Comparison of ENCODE assay signal across 2 cellular contexts in the genomic region with DNA sequence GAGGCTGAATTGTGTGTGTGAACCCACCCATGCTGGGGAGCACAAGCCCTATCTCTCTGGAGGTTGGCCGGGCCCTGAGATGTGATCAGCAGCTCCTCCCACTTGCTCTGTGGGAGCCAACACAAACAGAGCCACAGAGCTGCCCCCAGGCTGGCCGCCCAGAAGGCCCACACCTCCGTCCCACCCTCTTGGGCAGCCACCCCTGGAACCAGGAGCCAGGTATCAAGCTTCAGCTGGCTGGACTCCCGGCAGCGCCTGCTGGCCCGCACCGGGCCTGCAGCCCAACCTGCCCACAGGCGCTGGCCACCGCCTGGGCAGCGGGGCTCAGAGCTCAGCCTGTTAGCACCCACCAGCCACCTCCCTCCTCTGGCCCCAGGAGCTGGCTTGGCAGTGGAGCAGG.
TF ChIP-seq lines count a peak whose summit lies in the region.

No MANE protein-coding gene starts in this region.

TF ChIP-seq in GM23338, 12 proteins besides CTCF, POLR2A, EP300 and RAD21 (continued from another document and continues in another):
- TF ChIP-seq, protein P1, sequence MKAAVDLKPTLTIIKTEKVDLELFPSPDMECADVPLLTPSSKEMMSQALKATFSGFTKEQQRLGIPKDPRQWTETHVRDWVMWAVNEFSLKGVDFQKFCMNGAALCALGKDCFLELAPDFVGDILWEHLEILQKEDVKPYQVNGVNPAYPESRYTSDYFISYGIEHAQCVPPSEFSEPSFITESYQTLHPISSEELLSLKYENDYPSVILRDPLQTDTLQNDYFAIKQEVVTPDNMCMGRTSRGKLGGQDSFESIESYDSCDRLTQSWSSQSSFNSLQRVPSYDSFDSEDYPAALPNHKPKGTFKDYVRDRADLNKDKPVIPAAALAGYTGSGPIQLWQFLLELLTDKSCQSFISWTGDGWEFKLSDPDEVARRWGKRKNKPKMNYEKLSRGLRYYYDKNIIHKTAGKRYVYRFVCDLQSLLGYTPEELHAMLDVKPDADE (IDR thresholded peaks at IDR 0.05) = no peak
- no peak for TF ChIP-seq ZNF331 (CRISPR knock-in tag; IDR thresholded peaks at IDR 0.05; ENCODE audit: low read depth)
- TF ChIP-seq STAT1 (IDR thresholded peaks at IDR 0.05; ENCODE audit: unreplicated experiment) = no peak
- TF ChIP-seq EZH2phosphoT487 (IDR thresholded peaks at IDR 0.05; ENCODE audit: unreplicated experiment) = no peak
- TF ChIP-seq CREB1 (CRISPR knock-in tag; IDR thresholded peaks at IDR 0.05; ENCODE audit: low read depth) = no peak
- no peak for TF ChIP-seq EZH2 (IDR thresholded peaks at IDR 0.05; ENCODE audit: low read depth, unreplicated experiment)
- no peak for TF ChIP-seq ZNF114 (CRISPR knock-in tag; IDR thresholded peaks at IDR 0.05)
- no peak for TF ChIP-seq ZNF462 (CRISPR knock-in tag; IDR thresholded peaks at IDR 0.05)
- no peak for TF ChIP-seq REST (IDR thresholded peaks at IDR 0.05; ENCODE audit: unreplicated experiment)
- no peak for TF ChIP-seq NANOG (IDR thresholded peaks at IDR 0.05; ENCODE audit: borderline replicate concordance)

TF ChIP-seq in K562, 482 proteins besides CTCF, POLR2A, EP300 and RAD21 (continued from another document):
- TF ChIP-seq ZBTB1 (CRISPR knock-in tag; IDR thresholded peaks at IDR 0.05; ENCODE audit: borderline replicate concordance, low read depth) = no peak
- TF ChIP-seq ZNF77 (CRISPR knock-in tag; IDR thresholded peaks at IDR 0.05) = no peak
- TF ChIP-seq HMGN3 (IDR thresholded peaks at IDR 0.05; ENCODE audit: borderline replicate concordance, extremely low read depth, insufficient read length, low read depth, low read length) = no peak
- TF ChIP-seq, protein P1 (conservative IDR thresholded peaks at IDR 0.05; ENCODE audit: control insufficient read depth, low read depth, low read length) = no peak
- TF ChIP-seq GABPB1 (CRISPR knock-in tag; IDR thresholded peaks at IDR 0.05) = no peak
- no peak for TF ChIP-seq MYC (IDR thresholded peaks at IDR 0.05; ENCODE audit: low read depth, low read length)
- no peak for TF ChIP-seq MYC (CRISPR knock-in tag; IDR thresholded peaks at IDR 0.05; ENCODE audit: borderline replicate concordance, low read depth)
- no peak for TF ChIP-seq MTA1 (IDR thresholded peaks at IDR 0.05; ENCODE audit: borderline replicate concordance)
- no peak for TF ChIP-seq KAT7 (CRISPR knock-in tag; IDR thresholded peaks at IDR 0.05; ENCODE audit: borderline replicate concordance)
- TF ChIP-seq CHD2 (IDR thresholded peaks at IDR 0.05; ENCODE audit: low read depth, low read length) = no peak
